In genomic region chr7:157021893-157022680, GRCh38 we compare ENCODE assay signal across 2 cellular contexts.
TF ChIP-seq lines count a peak whose summit lies in the region.

No MANE protein-coding gene starts in this region.

TF ChIP-seq in SK-N-SH, 30 proteins besides CTCF, POLR2A, EP300 and RAD21 (continued from another document):
- TF ChIP-seq, protein P1, sequence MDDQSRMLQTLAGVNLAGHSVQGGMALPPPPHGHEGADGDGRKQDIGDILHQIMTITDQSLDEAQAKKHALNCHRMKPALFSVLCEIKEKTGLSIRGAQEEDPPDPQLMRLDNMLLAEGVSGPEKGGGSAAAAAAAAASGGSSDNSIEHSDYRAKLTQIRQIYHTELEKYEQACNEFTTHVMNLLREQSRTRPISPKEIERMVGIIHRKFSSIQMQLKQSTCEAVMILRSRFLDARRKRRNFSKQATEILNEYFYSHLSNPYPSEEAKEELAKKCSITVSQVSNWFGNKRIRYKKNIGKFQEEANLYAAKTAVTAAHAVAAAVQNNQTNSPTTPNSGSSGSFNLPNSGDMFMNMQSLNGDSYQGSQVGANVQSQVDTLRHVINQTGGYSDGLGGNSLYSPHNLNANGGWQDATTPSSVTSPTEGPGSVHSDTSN (IDR thresholded peaks at IDR 0.05) = no peak
- TF ChIP-seq, protein P2, sequence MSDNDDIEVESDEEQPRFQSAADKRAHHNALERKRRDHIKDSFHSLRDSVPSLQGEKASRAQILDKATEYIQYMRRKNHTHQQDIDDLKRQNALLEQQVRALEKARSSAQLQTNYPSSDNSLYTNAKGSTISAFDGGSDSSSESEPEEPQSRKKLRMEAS (IDR thresholded peaks at IDR 0.05; ENCODE audit: low read depth) = no peak
- TF ChIP-seq GABPA (IDR thresholded peaks at IDR 0.05; ENCODE audit: low read depth) (no peak), MEF2A (IDR thresholded peaks at IDR 0.05; ENCODE audit: borderline replicate concordance, low read depth) (no peak), NRF1 (IDR thresholded peaks at IDR 0.05; ENCODE audit: low read depth, low read length) (no peak)

TF ChIP-seq in SK-N-SH treated with all-trans-retinoic acid at 6 μM for 48 hours, 23 proteins besides CTCF, POLR2A, EP300 and RAD21 (continued from another document):
- TF ChIP-seq TSHZ2 (CRISPR knock-in tag; IDR thresholded peaks at IDR 0.05) (no peak), PPARA (CRISPR knock-in tag; IDR thresholded peaks at IDR 0.05; ENCODE audit: borderline replicate concordance) (no peak), CSRNP3 (CRISPR knock-in tag; IDR thresholded peaks at IDR 0.05) (no peak), ZNF565 (CRISPR knock-in tag; conservative IDR thresholded peaks at IDR 0.05; ENCODE audit: low read depth) (no peak), CSDC2 (CRISPR knock-in tag; IDR thresholded peaks at IDR 0.05) (no peak)
- TF ChIP-seq, protein P3, sequence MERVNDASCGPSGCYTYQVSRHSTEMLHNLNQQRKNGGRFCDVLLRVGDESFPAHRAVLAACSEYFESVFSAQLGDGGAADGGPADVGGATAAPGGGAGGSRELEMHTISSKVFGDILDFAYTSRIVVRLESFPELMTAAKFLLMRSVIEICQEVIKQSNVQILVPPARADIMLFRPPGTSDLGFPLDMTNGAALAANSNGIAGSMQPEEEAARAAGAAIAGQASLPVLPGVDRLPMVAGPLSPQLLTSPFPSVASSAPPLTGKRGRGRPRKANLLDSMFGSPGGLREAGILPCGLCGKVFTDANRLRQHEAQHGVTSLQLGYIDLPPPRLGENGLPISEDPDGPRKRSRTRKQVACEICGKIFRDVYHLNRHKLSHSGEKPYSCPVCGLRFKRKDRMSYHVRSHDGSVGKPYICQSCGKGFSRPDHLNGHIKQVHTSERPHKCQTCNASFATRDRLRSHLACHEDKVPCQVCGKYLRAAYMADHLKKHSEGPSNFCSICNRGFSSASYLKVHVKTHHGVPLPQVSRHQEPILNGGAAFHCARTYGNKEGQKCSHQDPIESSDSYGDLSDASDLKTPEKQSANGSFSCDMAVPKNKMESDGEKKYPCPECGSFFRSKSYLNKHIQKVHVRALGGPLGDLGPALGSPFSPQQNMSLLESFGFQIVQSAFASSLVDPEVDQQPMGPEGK (CRISPR knock-in tag; IDR thresholded peaks at IDR 0.05; ENCODE audit: borderline replicate concordance) = no peak
